In the genomic region with DNA sequence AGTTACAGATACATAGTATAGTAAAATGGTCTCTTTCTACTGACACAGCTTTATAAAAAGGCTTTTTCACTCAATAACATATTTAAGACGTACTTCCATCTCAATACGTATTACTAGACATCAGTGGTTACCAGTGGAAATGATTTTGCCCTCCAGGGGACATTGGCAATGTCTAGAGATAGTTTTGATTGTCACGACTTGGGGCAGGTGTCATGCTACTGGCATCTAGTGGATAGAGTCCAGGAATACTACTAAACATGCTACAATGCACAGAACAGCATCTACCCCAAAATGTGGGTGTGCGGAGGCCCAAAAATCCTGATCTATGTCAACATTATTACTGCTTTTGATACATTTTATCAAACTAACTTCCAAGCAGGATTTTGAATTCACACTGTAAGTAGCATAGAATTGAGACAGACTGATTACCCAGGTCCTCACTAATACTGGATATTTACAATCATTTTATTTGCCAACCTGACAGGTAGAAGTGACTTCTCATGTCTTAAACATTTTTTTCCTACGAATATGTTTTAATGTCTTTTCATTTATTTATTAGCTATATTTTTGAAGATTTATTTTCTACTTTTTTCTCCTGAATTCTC, we compare ENCODE assay signal across 8 cellular contexts. TPM values are rescaled to one million over a fixed set of nuclear protein-coding genes. Genes with fewer than 3 reads are reported as not detected.
DNase-seq lines count a peak whose midpoint lies in the region; ATAC-seq lines count a peak whose summit lies in the region.

No MANE protein-coding gene starts in this region.

- no peaks in the 10 kb centered on the region for H3K27me3 Mint-ChIP-seq in T-helper 2 cell treated with Interferon-gamma antibody and Interleukin-4, amounts not matched to agents 5 μg/mL and 100 μg/mL, for 36 hours (ENCODE audit: low read depth)

- in situ Hi-C loops in G401 (cut with HindIII; ENCODE audit: low sequenced_read_pairs) = no loop called here

- no peak overlapping the region for H3K27ac Mint-ChIP-seq in activated naive CD4-positive, alpha-beta T cell treated with anti-CD3 and anti-CD28 coated beads, Interleukin-2, amount 50 U/mL, for 72 hours
- no peak overlapping the region for H3K27ac Mint-ChIP-seq in T-helper 2 cell treated with Interferon-gamma antibody and Interleukin-4, amounts not matched to agents 5 μg/mL and 100 μg/mL, for 36 hours

- no peaks in the 10 kb centered on the region for H3K4me1 Mint-ChIP-seq in T-helper 2 cell treated with Interferon-gamma antibody and Interleukin-4, amounts not matched to agents 5 μg/mL and 100 μg/mL, for 36 hours (ENCODE audit: low read depth)

- no peak overlapping the region for H3K4me3 Mint-ChIP-seq in T-helper 2 cell treated with Interferon-gamma antibody and Interleukin-4, amounts not matched to agents 5 μg/mL and 100 μg/mL, for 36 hours

- peaks cover 4 to 7% of the 10 kb centered on the region in 2 donors for H3K9me3 Mint-ChIP-seq in activated naive CD4-positive, alpha-beta T cell treated with anti-CD3 and anti-CD28 coated beads, Interleukin-2, amount 50 U/mL, for 72 hours
- H3K9me3 Mint-ChIP-seq in T-helper 2 cell treated with Interferon-gamma antibody and Interleukin-4, amounts not matched to agents 5 μg/mL and 100 μg/mL, for 36 hours = no peaks in the 10 kb centered on the region

- peak; percentile 63 for ATAC-seq in GM19395 (IDR thresholded peaks at IDR 0.05; ENCODE audit: unreplicated experiment)
- ATAC-seq in esophagus mucosa = peak; percentile 49
- no peak for ATAC-seq in activated naive CD4-positive, alpha-beta T cell treated with anti-CD3 and anti-CD28 coated beads, Interleukin-2, amount 50 U/mL, for 72 hours

- peak; percentile 48 for DNase-seq in A172 (ENCODE audit: low spot score)
- peak; percentile 61 for DNase-seq in NCI-H69 (lab: John Stamatoyannopoulos, UW)
- DNase-seq in activated naive CD4-positive, alpha-beta T cell treated with anti-CD3 and anti-CD28 coated beads, Interleukin-2, amount 50 U/mL, for 72 hours (ENCODE audit: low spot score in 2 of 2) = no peak
- no peak for DNase-seq in G401 (ENCODE audit: low spot score)
- no peak for DNase-seq in T-helper 2 cell treated with Interferon-gamma antibody and Interleukin-4, amounts not matched to agents 5 μg/mL and 100 μg/mL, for 36 hours (ENCODE audit: low spot score)
- DNase-seq in T-helper 9 cell = no peak

- H3K36me3 Mint-ChIP-seq in activated naive CD4-positive, alpha-beta T cell treated with anti-CD3 and anti-CD28 coated beads, Interleukin-2, amount 50 U/mL, for 72 hours = no peaks in the 10 kb centered on the region
- H3K36me3 Mint-ChIP-seq in T-helper 2 cell treated with Interferon-gamma antibody and Interleukin-4, amounts not matched to agents 5 μg/mL and 100 μg/mL, for 36 hours (ENCODE audit: low read depth) = no peaks in the 10 kb centered on the region

RNA-seq across cellular contexts. Expression of a gene that starts 53.8 kb away (rescaled TPM):
- not detected in 2 replicates for total RNA-seq in A172 (2014; rRNA removed; shearing (Covaris generic))
- 0.76 TPM for total RNA-seq in esophagus mucosa
- total RNA-seq in activated naive CD4-positive, alpha-beta T cell treated with anti-CD3 and anti-CD28 coated beads, Interleukin-2, amount 50 U/mL, for 72 hours = under 1 TPM in 1 of 2 donors, not detected in 1; 0.06 TPM
- not detected in 2 replicates for total RNA-seq in G401 (2014; rRNA removed; shearing (Covaris generic))

Comparison
In these comparisons a context has a peak if more than half of its experiments do, and no peak if none do; other contexts are left out.
1. DNase-seq: peak in A172 (single experiment) and NCI-H69 (single experiment); none in activated naive CD4-positive, alpha-beta T cell treated with anti-CD3 and anti-CD28 coated beads, Interleukin-2, amount 50 U/mL, for 72 hours (0 of 2), G401 (single experiment), T-helper 2 cell treated with Interferon-gamma antibody and Interleukin-4, amounts not matched to agents 5 μg/mL and 100 μg/mL, for 36 hours (single experiment) and T-helper 9 cell (single experiment).
2. ATAC-seq: peak in GM19395 (single experiment) and esophagus mucosa (single experiment); none in activated naive CD4-positive, alpha-beta T cell treated with anti-CD3 and anti-CD28 coated beads, Interleukin-2, amount 50 U/mL, for 72 hours (0 of 2).